12 cellular contexts compared by ENCODE assay signal in genomic region chr1:1554926-1555915, GRCh38. TPM values are rescaled to one million over a fixed set of nuclear protein-coding genes. Genes with fewer than 3 reads are reported as not detected.
A peak's percentile ranks its signal among the peaks of the same experiment; 100 is the strongest.
DNase-seq lines count a peak whose midpoint lies in the region; ATAC-seq, FAIRE-seq and TF ChIP-seq lines count a peak whose summit lies in the region.
"Had no signal": no experiment of that assay in that cellular context is flagged by ENCODE, and none has a peak within 500 bp of the region (broad histone marks: within the 10 kb centered on the region; RNA-seq: fewer than 3 reads in every experiment).

No MANE protein-coding gene starts in this region.

- no peak for FAIRE-seq in bronchial epithelial cell (lab: Jason Lieb, UNC)
- FAIRE-seq: colon had no signal

- BruUV-seq in A673 (replicated peaks; lab: Mats Ljungman, UMichigan) = no TSS peak

- H3K27me3 ChIP-seq in A673 (replicated peaks; ENCODE audit: insufficient read depth, low read depth, low read length, poor library complexity) = no peaks in the 10 kb centered on the region
- no peaks in the 10 kb centered on the region for H3K27me3 ChIP-seq in bronchial epithelial cell (ENCODE audit: control insufficient read depth, insufficient read depth, low read length)

- H3K4me3 ChIP-seq in A673 (ENCODE audit: low read depth, low read length, poor library complexity, severe bottlenecking) = no peak overlapping the region
- no peak overlapping the region for H3K4me3 ChIP-seq in bronchial epithelial cell (ENCODE audit: low read depth, low read length)

- intact Hi-C loops in A673 (cut with micrococcal nuclease; ENCODE audit: unreplicated experiment) = no loop called here

- H3K9me3 ChIP-seq in A673 (ENCODE audit: low read depth, low read length, poor library complexity, severe bottlenecking) = no peaks in the 10 kb centered on the region

- peak; percentile 70 for ATAC-seq in left lobe of liver
- no peak for ATAC-seq in HG03342 (IDR thresholded peaks at IDR 0.05; ENCODE audit: unreplicated experiment)
- ATAC-seq: activated CD4-positive, CD25-positive, alpha-beta regulatory T cell treated with anti-CD3 and anti-CD28 coated beads, Interleukin-2, amount 50 U/mL, for 24 hours had no signal

- no peak for TF ChIP-seq CTCF in A673 (conservative IDR thresholded peaks at IDR 0.05; ENCODE audit: low read depth, low read length)
- TF ChIP-seq CTCF in bronchial epithelial cell (IDR thresholded peaks at IDR 0.05; ENCODE audit: insufficient read depth, low read length, severe bottlenecking) = no peak

- no peak overlapping the region for H3K27ac ChIP-seq in A673 (ENCODE audit: low read depth, low read length, poor library complexity, severe bottlenecking)

- DNase-seq in A673 (ENCODE audit: low spot score) = peak; percentile 46
- DNase-seq in HPDE6-E6E7 (ENCODE audit: extremely low spot score) = peak; percentile 71
- peak; percentile 62 for DNase-seq in bronchial epithelial cell (ENCODE audit: low read depth)
- DNase-seq in left lobe of liver (ENCODE audit: low spot score) = peak; percentile 54
- no peak for DNase-seq in NCI-H1092 treated with DMSO at 0.1 percent for 48 hours (lab: John Stamatoyannopoulos, UW)
- no peak for DNase-seq in iPS-NIHi7 (ENCODE audit: extremely low spot score)
- DNase-seq in mucosa of gallbladder (ENCODE audit: low spot score) = no peak
- DNase-seq: Calu3, NCI-H2171 treated with DMSO at 0.1 percent for 48 hours had no signal

- POLR2A ChIA-PET in A673 (lab: Charles Lee; ENCODE audit: low non-redundant PET) = no interaction called here

- CTCF ChIA-PET in A673 (lab: Charles Lee) = no interaction called here

- H3K4me1 ChIP-seq in A673 (ENCODE audit: insufficient read depth, low read length, poor library complexity, severe bottlenecking) = no peaks in the 10 kb centered on the region

- H3K36me3 ChIP-seq in A673 (ENCODE audit: insufficient read depth, low read length, poor library complexity, severe bottlenecking) = peaks cover 3% of the 10 kb centered on the region
- peaks cover 2% of the 10 kb centered on the region for H3K36me3 ChIP-seq in bronchial epithelial cell (ENCODE audit: control insufficient read depth, insufficient read depth, low read length)

RNA-seq across cellular contexts. Expression of gene TMEM240, which starts 14.8 kb away (rescaled TPM):
- total RNA-seq in A673 (2021) (6.8 and 9.1 TPM in 2 replicates), bronchial epithelial cell (0.53 and 0.64 TPM in 2 replicates), left lobe of liver (0.98 TPM), mucosa of gallbladder (4.7 TPM)

RNA-seq across cellular contexts. Expression of gene SSU72, which starts 19.4 kb away (rescaled TPM):
- total RNA-seq in A673 (2021) (182 and 193 TPM in 2 replicates), bronchial epithelial cell (54.0 and 56.1 TPM in 2 replicates), left lobe of liver (65.4 TPM), mucosa of gallbladder (117 TPM)

RNA-seq across cellular contexts. Expression of gene ATAD3A, which starts 43.3 kb away (rescaled TPM):
- 83.1 and 92.7 TPM in 2 replicates for total RNA-seq in A673 (2021)
- 20.9 and 28.7 TPM in 2 replicates for total RNA-seq in bronchial epithelial cell
- 16.3 TPM for total RNA-seq in left lobe of liver
- total RNA-seq in mucosa of gallbladder = 27.9 TPM

RNA-seq across cellular contexts. Expression of gene FNDC10, which starts 44.7 kb away (rescaled TPM):
- total RNA-seq in A673 (2021) (1.7 and 2.5 TPM in 2 replicates), bronchial epithelial cell (0.26 TPM in 2 replicates), left lobe of liver (0.58 TPM), mucosa of gallbladder (4.6 TPM)

Comparison
In these comparisons a context has a peak if more than half of its experiments do, and no peak if none do; other contexts are left out.
1. DNase-seq: peak in A673 (single experiment), HPDE6-E6E7 (single experiment), bronchial epithelial cell (single experiment) and left lobe of liver (single experiment); none in NCI-H1092 treated with DMSO at 0.1 percent for 48 hours (single experiment), iPS-NIHi7 (single experiment) and mucosa of gallbladder (single experiment).